In genomic region chr1:72282271-72282656, GRCh38 we compare ENCODE assay signal across 8 cellular contexts. TPM values are rescaled to one million over a fixed set of nuclear protein-coding genes. Genes with fewer than 3 reads are reported as not detected.
DNase-seq lines count a peak whose midpoint lies in the region; ATAC-seq and TF ChIP-seq lines count a peak whose summit lies in the region.

NEGR1 (minus strand) TSS chr1:72282539.

- H3K4me1 Mint-ChIP-seq in activated T-cell treated with anti-CD3 and anti-CD28 coated beads, Interleukin-2, amount 50 U/mL, for 24 hours (ENCODE audit: low read depth): peaks cover 24% of the 10 kb centered on the region

- peaks cover 13% of the 10 kb centered on the region for H3K79me2 ChIP-seq in neural cell (replicated peaks; ENCODE audit: insufficient read depth, low read length)

- peaks cover 33% of the 10 kb centered on the region for H3K27me3 Mint-ChIP-seq in activated T-cell treated with anti-CD3 and anti-CD28 coated beads, Interleukin-2, amount 50 U/mL, for 24 hours

- no peaks in the 10 kb centered on the region for H3K36me3 ChIP-seq in gastroesophageal sphincter
- H3K36me3 ChIP-seq in neural cell (ENCODE audit: insufficient read depth, low read length): no peaks in the 10 kb centered on the region

- no peaks in the 10 kb centered on the region for H3K9me2 ChIP-seq in neural cell (ENCODE audit: insufficient read depth, low read length)

- H3K4me2 ChIP-seq in neural cell (ENCODE audit: low read length): peak within 1 kb of the TSS; percentile 76

- H3K27me3 ChIP-seq in gastroesophageal sphincter: no peaks in the 10 kb centered on the region
- no peaks in the 10 kb centered on the region for H3K27me3 ChIP-seq in neural cell (ENCODE audit: insufficient read depth, low read depth, low read length)

- DNase-seq in DMS53 (lab: John Stamatoyannopoulos, UW) (peak; percentile 90), M059J (ENCODE audit: low read depth) (peak; percentile 69)
- peak; percentile 36 for DNase-seq in activated T-cell treated with anti-CD3 and anti-CD28 coated beads, Interleukin-2, amount 50 U/mL, for 24 hours

- H3K4me3 Mint-ChIP-seq in activated T-cell treated with anti-CD3 and anti-CD28 coated beads, Interleukin-2, amount 50 U/mL, for 24 hours: peak within 1 kb of the TSS; percentile 71

- no peak for TF ChIP-seq RAD21 in neural cell (conservative IDR thresholded peaks at IDR 0.05)

- ATAC-seq in gastroesophageal sphincter: peak; percentile 59
- ATAC-seq in HG02852 (IDR thresholded peaks at IDR 0.05; ENCODE audit: unreplicated experiment): no peak
- ATAC-seq in GM21737 (IDR thresholded peaks at IDR 0.05; ENCODE audit: unreplicated experiment): no peak
- ATAC-seq in HG02970 (IDR thresholded peaks at IDR 0.05; ENCODE audit: low FRiP score, unreplicated experiment): no peak

- H2AFZ ChIP-seq in neural cell (ENCODE audit: low read depth, low read length): peak within 1 kb of the TSS; percentile 95

- no peak for TF ChIP-seq POLR2A in gastroesophageal sphincter (IDR thresholded peaks at IDR 0.05)

- no peaks in the 10 kb centered on the region for H3K9me3 ChIP-seq in gastroesophageal sphincter
- H3K9me3 ChIP-seq in neural cell (ENCODE audit: low read length): no peaks in the 10 kb centered on the region

- H4K20me1 ChIP-seq in neural cell (ENCODE audit: insufficient read depth): no peaks in the 10 kb centered on the region

- H3K9ac ChIP-seq in neural cell (ENCODE audit: low read length): peak within 1 kb of the TSS; percentile 83

- H3K36me3 Mint-ChIP-seq in activated T-cell treated with anti-CD3 and anti-CD28 coated beads, Interleukin-2, amount 50 U/mL, for 24 hours (ENCODE audit: low read depth): no peaks in the 10 kb centered on the region

- TF ChIP-seq EP300 in gastroesophageal sphincter (IDR thresholded peaks at IDR 0.05) (no peak), neural cell (conservative IDR thresholded peaks at IDR 0.05; ENCODE audit: poor library complexity, severe bottlenecking) (no peak)

- H3K4me3 ChIP-seq in gastroesophageal sphincter (peak within 1 kb of the TSS; percentile 50 to 74), neural cell (ENCODE audit: low read length) (peak within 1 kb of the TSS; percentile 77)

- no peak for TF ChIP-seq CTCF in gastroesophageal sphincter (IDR thresholded peaks at IDR 0.05)
- TF ChIP-seq CTCF in neural cell (IDR thresholded peaks at IDR 0.05; ENCODE audit: poor library complexity, severe bottlenecking): no peak

- H3K4me1 ChIP-seq in gastroesophageal sphincter: peaks cover 0 to 53% (median 0%) of the 10 kb centered on the region in 3 donors

- H3F3A ChIP-seq in neural cell (ENCODE audit: insufficient read depth, low read length, poor library complexity, severe bottlenecking): peaks cover 5% of the 10 kb centered on the region

- H3K27ac ChIP-seq in gastroesophageal sphincter (peak within 1 kb of the TSS; percentile 76 to 93 (median 92)), neural cell (ENCODE audit: low read length) (peak within 1 kb of the TSS; percentile 91)

- WGBS in gastroesophageal sphincter (ENCODE audit: low coverage in 1 of 2), 2 donors: 0% methylated on average over 4 to 7 of the region's 18 CpGs

- H3K9me3 Mint-ChIP-seq in activated T-cell treated with anti-CD3 and anti-CD28 coated beads, Interleukin-2, amount 50 U/mL, for 24 hours: no peaks in the 10 kb centered on the region

- H3K27ac Mint-ChIP-seq in activated T-cell treated with anti-CD3 and anti-CD28 coated beads, Interleukin-2, amount 50 U/mL, for 24 hours: peak within 1 kb of the TSS; percentile 57

TF ChIP-seq in neural cell, 6 proteins besides CTCF, POLR2A, EP300 and RAD21:
- no peak for TF ChIP-seq POLR2AphosphoS5 (IDR thresholded peaks at IDR 0.05)
- no peak for TF ChIP-seq REST (IDR thresholded peaks at IDR 0.05; ENCODE audit: borderline replicate concordance)
- TF ChIP-seq TAF1 (IDR thresholded peaks at IDR 0.05; ENCODE audit: low read depth): no peak
- no peak for TF ChIP-seq SMC3 (conservative IDR thresholded peaks at IDR 0.05; ENCODE audit: poor library complexity)
- peak; percentile 15 for TF ChIP-seq MXI1 (conservative IDR thresholded peaks at IDR 0.05; ENCODE audit: poor library complexity, severe bottlenecking)

RNA-seq across cellular contexts. Expression of gene NEGR1, which starts in this region (rescaled TPM):
- 1.1 and 1.3 TPM in 2 replicates for total RNA-seq in M059J (2014; rRNA removed; shearing (Covaris generic))
- total RNA-seq in gastroesophageal sphincter: 10 to 100 TPM; 33.3 to 73.0 (median 54.1) TPM
- polyA plus RNA-seq in neural cell: 40.6 and 47.4 TPM in 2 replicates
- 87.9 and 96.8 TPM in 2 replicates for polyA minus RNA-seq in neural cell

Comparison
In these comparisons a context has a peak if more than half of its experiments do, and no peak if none do; other contexts are left out.
1. RNA of gene NEGR1 (total RNA-seq): 33.3 to 73.0 TPM in gastroesophageal sphincter; 1.1 to 1.3 TPM in M059J; every median in the first group is over 10 times any median in the second.
2. DNase-seq: peak in every context shown above with its lines; median percentile 90 in DMS53; 69 in M059J; 36 in activated T-cell treated with anti-CD3 and anti-CD28 coated beads, Interleukin-2, amount 50 U/mL, for 24 hours.